ENCODE assay signal across 8 cellular contexts in the genomic region with DNA sequence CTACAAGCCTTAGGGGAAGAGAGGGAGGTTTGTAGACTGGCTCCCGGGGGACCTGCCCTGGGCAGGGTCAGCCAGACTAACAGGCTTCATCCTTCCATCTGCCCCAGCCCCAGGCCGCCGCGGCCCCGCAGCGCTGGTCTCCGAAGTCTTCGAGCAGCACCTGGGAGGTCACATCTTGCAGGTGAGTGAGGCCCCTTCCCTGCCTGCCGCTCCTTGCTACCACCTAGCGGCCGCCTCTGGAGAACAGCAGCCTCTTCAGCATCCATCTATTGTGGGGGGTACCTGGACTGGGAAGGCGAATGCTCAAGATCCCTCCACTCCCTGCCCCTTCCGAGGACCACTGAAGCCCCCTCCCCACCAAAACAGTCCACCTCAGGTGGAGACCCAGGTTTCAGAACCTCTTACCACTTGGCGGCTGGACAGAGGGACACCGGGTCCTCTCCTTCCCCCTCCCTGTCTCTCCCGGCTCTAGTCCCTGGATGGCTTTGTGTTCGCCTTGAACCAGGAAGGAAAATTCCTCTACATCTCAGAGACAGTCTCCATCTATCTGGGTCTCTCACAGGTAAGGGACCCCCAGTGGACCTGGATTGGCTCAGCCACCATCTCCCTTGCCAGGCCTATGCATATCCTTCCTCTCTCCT. TPM values are rescaled to one million over a fixed set of nuclear protein-coding genes. Genes with fewer than 3 reads are reported as not detected.
DNase-seq lines count a peak whose midpoint lies in the region; ATAC-seq and TF ChIP-seq lines count a peak whose summit lies in the region.

No MANE protein-coding gene starts in this region.

- H3K36me3 Mint-ChIP-seq in natural killer cell: no peaks in the 10 kb centered on the region

- ATAC-seq in natural killer cell: peak in 1 of 3 donors; percentile 26
- ATAC-seq in GM18861 (IDR thresholded peaks at IDR 0.05; ENCODE audit: unreplicated experiment): no peak

- intact Hi-C loops in dorsolateral prefrontal cortex (cut with DNase I) (loop anchor here in 1 of 2 donors (10.0 kb wide), 1 partner anchor 277 kb away; no protein-coding TSS in a partner anchor), natural killer cell (cut with micrococcal nuclease) (no loop called here)

- H3K27ac Mint-ChIP-seq in natural killer cell: no peak overlapping the region

- peaks cover 0 to 38% (median 8%) of the 10 kb centered on the region in 45 donors for H3K27me3 ChIP-seq in dorsolateral prefrontal cortex

- TF ChIP-seq CTCF in dorsolateral prefrontal cortex (IDR thresholded peaks at IDR 0.05 in 54 of 56, conservative IDR thresholded peaks at IDR 0.05 in 2 of 56; ENCODE audit: low read depth in 1 of 56, partially characterized antibody in 56 of 56) (peak; percentile 44 to 85 (median 74)), natural killer cell (IDR thresholded peaks at IDR 0.05) (peak; percentile 77)

- DNase-seq in GM03348 (ENCODE audit: low spot score) (peak; percentile 63), NCI-H1930 (lab: John Stamatoyannopoulos, UW) (peak; percentile 52 to 73), dorsolateral prefrontal cortex (peak in 7 of 10 donors; percentile 39 to 70 (median 52)), natural killer cell (peak; percentile 48), superior temporal gyrus (ENCODE audit: extremely low spot score) (peak; percentile 52), foreskin melanocyte (no peak)
- peak; percentile 71 for DNase-seq in activated CD4-positive, alpha-beta T cell treated with anti-CD3 and anti-CD28 coated beads for 48 hours

- H3K27ac ChIP-seq in dorsolateral prefrontal cortex: no peak overlapping the region

- no peak overlapping the region for H3K4me3 Mint-ChIP-seq in natural killer cell

- H3K9me3 Mint-ChIP-seq in natural killer cell: no peaks in the 10 kb centered on the region

- peaks cover 14 to 30% of the 10 kb centered on the region in 2 donors for H3K27me3 Mint-ChIP-seq in natural killer cell (ENCODE audit: low read depth in 2 of 2)

- peaks cover 16 to 24% of the 10 kb centered on the region in 2 donors for H3K4me1 Mint-ChIP-seq in natural killer cell

- H3K4me3 ChIP-seq in dorsolateral prefrontal cortex: no peak overlapping the region

RNA-seq across cellular contexts. Expression of gene NPAS1, which starts 12.7 kb away (rescaled TPM):
- total RNA-seq in dorsolateral prefrontal cortex (10 to 100 TPM in 63 of 120 experiments, 1 to 10 TPM in 57; 3.1 to 17.8 (median 10.0) TPM), natural killer cell (under 1 TPM in 2 of 3 donors, not detected in 1; 0.64 to 0.65 TPM)

RNA-seq across cellular contexts. Expression of gene TMEM160, which starts 16.1 kb away (rescaled TPM):
- total RNA-seq in dorsolateral prefrontal cortex: 100 to 1,000 TPM in 7 of 120 experiments, 10 to 100 TPM in 113; 40.1 to 114 (median 78.7) TPM
- 10 to 100 TPM; 29.1 to 35.5 (median 31.3) TPM for total RNA-seq in natural killer cell
